Comparison of ENCODE assay signal across 1 cellular context in genomic region chr3:138694287-138695007, GRCh38.
TF ChIP-seq lines count a peak whose summit lies in the region.

No MANE protein-coding gene starts in this region.

TF ChIP-seq in K562, 482 proteins besides CTCF, POLR2A, EP300 and RAD21 (continued from another document and continues in another):
- TF ChIP-seq CLOCK (CRISPR knock-in tag; IDR thresholded peaks at IDR 0.05; ENCODE audit: borderline replicate concordance) (no peak), CBX2 (IDR thresholded peaks at IDR 0.05; ENCODE audit: insufficient read depth, low read length, poor library complexity, severe bottlenecking) (no peak), ZNF316 (IDR thresholded peaks at IDR 0.05) (peak; percentile 63; the same call in 1 of the 2 replicates), FOXO4 (CRISPR knock-in tag; IDR thresholded peaks at IDR 0.05) (no peak), PRPF4 (IDR thresholded peaks at IDR 0.05; ENCODE audit: insufficient read depth, low read depth, low read length, poor library complexity, severe bottlenecking) (no peak), ARID3A (IDR thresholded peaks at IDR 0.05; ENCODE audit: borderline replicate concordance, low read depth, low read length) (peak; percentile 48; the same call in 1 of the 2 replicates), REST (CRISPR knock-in tag; IDR thresholded peaks at IDR 0.05; ENCODE audit: low read depth) (no peak), SIRT6 (IDR thresholded peaks at IDR 0.05; ENCODE audit: low read depth, low read length) (no peak), MBD1 (CRISPR knock-in tag; IDR thresholded peaks at IDR 0.05) (no peak), NCOA1 (IDR thresholded peaks at IDR 0.05; ENCODE audit: low read depth) (no peak), TRIM24 (IDR thresholded peaks at IDR 0.05) (no peak), GTF2B (IDR thresholded peaks at IDR 0.05; ENCODE audit: extremely low read depth, insufficient read length) (no peak), CSDE1 (IDR thresholded peaks at IDR 0.05) (no peak), IRF2 (CRISPR knock-in tag; IDR thresholded peaks at IDR 0.05) (no peak), SMARCE1 (IDR thresholded peaks at IDR 0.05) (peak; percentile 82), ZNF655 (CRISPR knock-in tag; IDR thresholded peaks at IDR 0.05) (no peak), HMG20B (CRISPR knock-in tag; IDR thresholded peaks at IDR 0.05) (no peak), ELF1 (tag; IDR thresholded peaks at IDR 0.05) (no peak), ZNF75A (CRISPR knock-in tag; IDR thresholded peaks at IDR 0.05) (no peak), NR1H2 (CRISPR knock-in tag; IDR thresholded peaks at IDR 0.05) (no peak), ETV5 (CRISPR knock-in tag; IDR thresholded peaks at IDR 0.05; ENCODE audit: low read depth) (no peak), RBM17 (IDR thresholded peaks at IDR 0.05; ENCODE audit: borderline replicate concordance, low read depth, low read length) (no peak), TAF9B (IDR thresholded peaks at IDR 0.05; ENCODE audit: partially characterized antibody) (no peak), SRSF1 (IDR thresholded peaks at IDR 0.05; ENCODE audit: low read depth, low read length) (no peak), E2F4 (CRISPR knock-in tag; IDR thresholded peaks at IDR 0.05; ENCODE audit: low read depth) (no peak), KLF1 (tag; IDR thresholded peaks at IDR 0.05) (no peak), MBD2 (IDR thresholded peaks at IDR 0.05; ENCODE audit: borderline replicate concordance, low read depth) (no peak), HDAC8 (tag; IDR thresholded peaks at IDR 0.05) (no peak), MEIS2 (IDR thresholded peaks at IDR 0.05; ENCODE audit: partially characterized antibody) (peak; percentile 97), MTA1 (IDR thresholded peaks at IDR 0.05; ENCODE audit: borderline replicate concordance) (no peak), NELFE (IDR thresholded peaks at IDR 0.05; ENCODE audit: insufficient read depth, insufficient read length) (no peak), FOXP1 (CRISPR knock-in tag; IDR thresholded peaks at IDR 0.05) (no peak), ELK1 (CRISPR knock-in tag; IDR thresholded peaks at IDR 0.05) (no peak), SMC3 (conservative IDR thresholded peaks at IDR 0.05; ENCODE audit: insufficient read depth, low read depth, low read length) (no peak), FOXK2 (conservative IDR thresholded peaks at IDR 0.05 in 1 of 2, IDR thresholded peaks at IDR 0.05 in 1 of 2; ENCODE audit: low read depth in 2 of 2) (peak; percentile 39 to 63; a peak in 2 of 4 replicates), ZNF384 (IDR thresholded peaks at IDR 0.05; ENCODE audit: low read depth, low read length) (peak; percentile 89), ZNF511 (CRISPR knock-in tag; IDR thresholded peaks at IDR 0.05) (no peak), ZNF24 (IDR thresholded peaks at IDR 0.05) (no peak), NUFIP1 (IDR thresholded peaks at IDR 0.05; ENCODE audit: partially characterized antibody) (no peak), MYC (IDR thresholded peaks at IDR 0.05; ENCODE audit: low read depth, low read length) (no peak), MYC (CRISPR knock-in tag; IDR thresholded peaks at IDR 0.05; ENCODE audit: borderline replicate concordance, low read depth) (no peak), TBL1XR1 (IDR thresholded peaks at IDR 0.05; ENCODE audit: low read length in 2 of 2) (no peak), L3MBTL2 (IDR thresholded peaks at IDR 0.05) (no peak), ZSCAN29 (IDR thresholded peaks at IDR 0.05) (no peak), MAZ (CRISPR knock-in tag; conservative IDR thresholded peaks at IDR 0.05 in 1 of 2, IDR thresholded peaks at IDR 0.05 in 1 of 2) (no peak), SMARCA4 (IDR thresholded peaks at IDR 0.05) (peak; percentile 77), E4F1 (CRISPR knock-in tag; IDR thresholded peaks at IDR 0.05; ENCODE audit: borderline replicate concordance) (no peak), SIN3A (IDR thresholded peaks at IDR 0.05; ENCODE audit: borderline replicate concordance in 2 of 2, control insufficient read depth in 1 of 2, low read depth in 2 of 2, low read length in 2 of 2) (no peak), ZNF239 (CRISPR knock-in tag; IDR thresholded peaks at IDR 0.05) (no peak)
